Comparison of ENCODE assay signal across 18 cellular contexts in the genomic region with DNA sequence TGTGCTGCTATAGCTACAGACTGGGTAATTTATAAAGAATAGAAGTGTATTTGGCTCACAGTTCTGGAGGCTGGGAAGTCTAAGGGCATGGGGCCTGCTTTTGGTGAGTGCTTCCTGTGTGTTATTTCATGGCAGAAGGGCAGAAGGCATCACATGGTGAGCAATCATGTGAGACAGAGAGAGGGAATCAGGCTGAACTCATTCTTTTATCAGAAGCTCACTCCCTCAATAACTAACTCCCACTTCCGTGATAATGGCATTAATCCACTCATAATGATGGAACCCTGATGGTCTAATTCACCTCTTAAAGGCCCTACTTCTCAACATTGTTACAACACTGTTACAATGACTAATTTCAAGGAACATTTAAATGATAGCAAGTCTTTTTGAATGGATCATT.
DNase-seq lines count a peak whose midpoint lies in the region; FAIRE-seq and TF ChIP-seq lines count a peak whose summit lies in the region.
"Had no signal": no experiment of that assay in that cellular context is flagged by ENCODE, and none has a peak within 500 bp of the region (broad histone marks: within the 10 kb centered on the region; RNA-seq: fewer than 3 reads in every experiment).

No MANE protein-coding gene starts in this region.

- H3K27ac ChIP-seq in H1 (ENCODE audit: low read depth, low read length) (no peak overlapping the region), spleen (no peak overlapping the region)
- H3K27ac ChIP-seq: 22Rv1, A549, BLaER1 had no signal

- FAIRE-seq in H1 (lab: Jason Lieb, UNC) = no peak
- FAIRE-seq: A549, HepG2 had no signal

- H3K9ac ChIP-seq in H1 (replicated peaks in 1 of 4; ENCODE audit: extremely low read depth in 1 of 4, low read depth in 3 of 4, low read length in 3 of 4) = no peak overlapping the region
- H3K9ac ChIP-seq: BLaER1 had no signal

- H3K23ac ChIP-seq in H1 (ENCODE audit: insufficient read length) = no peak overlapping the region

- TF ChIP-seq CTCF in H1 (IDR thresholded peaks at IDR 0.05; ENCODE audit: control extremely low read depth in 1 of 3, insufficient read depth in 1 of 3, low read depth in 1 of 3, low read length in 3 of 3) = no peak
- no peak for TF ChIP-seq CTCF in spleen (IDR thresholded peaks at IDR 0.05 in 8 of 11, conservative IDR thresholded peaks at IDR 0.05 in 3 of 11)

- H3K79me2 ChIP-seq in H1 (ENCODE audit: control insufficient read depth in 1 of 2, insufficient read depth in 2 of 2, low read length in 2 of 2) = no peaks in the 10 kb centered on the region

- intact Hi-C loops in spleen (cut with DNase I; ENCODE audit: low total_unique reads) = no loop called here

- CTCF ChIA-PET in H1 (lab: Charles Lee; ENCODE audit: partially characterized antibody) = no interaction called here

- POLR2A ChIA-PET in H1 (lab: Charles Lee; ENCODE audit: partially characterized antibody) = no interaction called here

- H2AK5ac ChIP-seq in H1 (ENCODE audit: low read depth, low read length) = no peak overlapping the region

- no peaks in the 10 kb centered on the region for H3K27me3 ChIP-seq in H1 (replicated peaks in 1 of 4; ENCODE audit: control insufficient read depth in 3 of 4, extremely low read depth in 1 of 4, insufficient read depth in 3 of 4, low read length in 3 of 4)
- no peaks in the 10 kb centered on the region for H3K27me3 ChIP-seq in spleen (replicated peaks in 1 of 7)
- H3K27me3 ChIP-seq: BLaER1 had no signal

- H4K20me1 ChIP-seq in H1 (replicated peaks in 1 of 2; ENCODE audit: control insufficient read depth in 1 of 2, insufficient read depth in 2 of 2, low read length in 2 of 2) = no peaks in the 10 kb centered on the region
- H4K20me1 ChIP-seq: BLaER1 had no signal

- H2BK5ac ChIP-seq in H1 (ENCODE audit: low read depth, low read length) = no peak overlapping the region

- H3K4me2 ChIP-seq in H1 (ENCODE audit: insufficient read depth in 1 of 2, low read depth in 2 of 2, low read length in 2 of 2) = no peak overlapping the region
- H3K4me2 ChIP-seq: A549, BLaER1 had no signal

- H2BK12ac ChIP-seq in H1 (ENCODE audit: low read depth, low read length) = no peak overlapping the region

- H4K91ac ChIP-seq in H1 (replicated peaks; ENCODE audit: insufficient read length, low read length) = no peak overlapping the region

- no peak overlapping the region for H3K4me3 ChIP-seq in H1 (ENCODE audit: extremely low read depth in 1 of 4, insufficient read depth in 2 of 4, low read depth in 3 of 4, low read length in 4 of 4)
- H3K4me3 ChIP-seq in spleen = no peak overlapping the region
- H3K4me3 ChIP-seq: A549, BLaER1, HAP-1 had no signal

- H3K79me1 ChIP-seq in H1 (ENCODE audit: low read depth, low read length) = no peaks in the 10 kb centered on the region

- H2BK20ac ChIP-seq in H1 (ENCODE audit: low read length) = no peak overlapping the region

- no peak for TF ChIP-seq EP300 in H1 (IDR thresholded peaks at IDR 0.05; ENCODE audit: borderline replicate concordance in 1 of 2, low read depth in 2 of 2, low read length in 2 of 2)

- peak overlapping the region; percentile 2; the same call in 1 of the 2 replicates for H2AFZ ChIP-seq in H1 (ENCODE audit: low read length)

- 79% methylated on average over 1 of the region's 1 CpG; no CpG with 5 or more reads in 1 of the 2 experiments for WGBS in H1 (ENCODE audit: extremely low coverage in 1 of 2, insufficient coverage in 1 of 2, insufficient read length in 1 of 2, insufficient replicate concordance in 2 of 2, low coverage in 1 of 2, low lambda C conversion rate in 2 of 2, missing lambda C conversion rate in 1 of 2), 2 experiments
- WGBS in spleen, 5 donors = 59 to 83% (median 80%) methylated on average over 1 of the region's 1 CpG

- H4K5ac ChIP-seq in H1 (ENCODE audit: insufficient read length, low read depth, low read length) = no peak overlapping the region

- no peak for TF ChIP-seq RAD21 in H1 (IDR thresholded peaks at IDR 0.05 in 1 of 2, conservative IDR thresholded peaks at IDR 0.05 in 1 of 2; ENCODE audit: low read depth in 2 of 2, low read length in 2 of 2)

- no peak overlapping the region for H3K56ac ChIP-seq in H1 (replicated peaks; ENCODE audit: insufficient read length, low read depth, low read length)

- no peak overlapping the region for H3K14ac ChIP-seq in H1 (ENCODE audit: insufficient read length)

- H3K23me2 ChIP-seq in H1 (ENCODE audit: low read depth, low read length) = no peaks in the 10 kb centered on the region

- H3K9me3 ChIP-seq in H1 (ENCODE audit: insufficient read depth in 2 of 2, low read depth in 1 of 2, low read length in 1 of 2) = no peaks in the 10 kb centered on the region
- no peaks in the 10 kb centered on the region for H3K9me3 ChIP-seq in spleen
- H3K9me3 ChIP-seq: A549, BLaER1, HAP-1 had no signal

- H4K8ac ChIP-seq in H1 (ENCODE audit: extremely low read depth, insufficient read depth, low read length) = no peak overlapping the region

- H2BK15ac ChIP-seq in H1 (ENCODE audit: low read length) = no peak overlapping the region

- H3K4ac ChIP-seq in H1 (replicated peaks; ENCODE audit: insufficient read length, low read depth, low read length) = no peak overlapping the region

- no peak overlapping the region for H2BK120ac ChIP-seq in H1 (replicated peaks; ENCODE audit: low read depth, low read length)

- no peak overlapping the region for H3K18ac ChIP-seq in H1 (ENCODE audit: extremely low read depth, low read length)

- TF ChIP-seq POLR2A in H1 (IDR thresholded peaks at IDR 0.05; ENCODE audit: control extremely low read depth in 1 of 2, low read depth in 2 of 2, low read length in 2 of 2) (no peak), spleen (IDR thresholded peaks at IDR 0.05) (no peak)

- peak; percentile 4 for DNase-seq in NCI-H2171 treated with DMSO at 0.1 percent for 48 hours (lab: John Stamatoyannopoulos, UW)
- no peak for DNase-seq in NCI-H2171 (lab: John Stamatoyannopoulos, UW)
- DNase-seq in H1 (ENCODE audit: low read depth in 1 of 2, low spot score in 2 of 2) = no peak
- DNase-seq in kidney tubule cell (ENCODE audit: low spot score) = peak; percentile 7
- no peak for DNase-seq in stimulated activated CD4-positive, alpha-beta T cell treated with anti-CD3 and anti-CD28 coated beads, Interleukin-1b, Interleukin-23, amount 100 ng/mL, for 48 hours
- DNase-seq in SIG-M5 treated with dmso at 0.1 percent for 504 hours (lab: John Stamatoyannopoulos, UW; ENCODE audit: unreplicated experiment) = no peak
- DNase-seq in NCI-H1417 (lab: John Stamatoyannopoulos, UW) = no peak
- no peak for DNase-seq in spleen
- DNase-seq: AML-193; CD4-positive, alpha-beta memory T cell; DMS153; DMS79; GF-D8 had no signal

- H3K36me3 ChIP-seq in H1 (ENCODE audit: control insufficient read depth in 2 of 4, insufficient read depth in 4 of 4, low read length in 3 of 4) (no peaks in the 10 kb centered on the region), spleen (peaks cover 0 to 5% (median 0%) of the 10 kb centered on the region in 6 donors)
- H3K36me3 ChIP-seq: BLaER1, HAP-1 had no signal

- H3K4me1 ChIP-seq in H1 (replicated peaks in 1 of 4; ENCODE audit: control insufficient read depth in 3 of 4, insufficient read depth in 4 of 4, low read length in 3 of 4) = no peaks in the 10 kb centered on the region
- H3K4me1 ChIP-seq in spleen = no peaks in the 10 kb centered on the region
- H3K4me1 ChIP-seq: A549, BLaER1, HAP-1 had no signal

TF ChIP-seq in H1, 55 proteins besides CTCF, POLR2A, EP300 and RAD21:
- TF ChIP-seq YY1 (IDR thresholded peaks at IDR 0.05; ENCODE audit: low read depth, low read length) = no peak
- no peak for TF ChIP-seq RNF2 (IDR thresholded peaks at IDR 0.05; ENCODE audit: borderline replicate concordance, low read depth, low read length, missing control alignments, poor library complexity, severe bottlenecking)
- TF ChIP-seq PHF8 (conservative IDR thresholded peaks at IDR 0.05; ENCODE audit: low read depth, low read length) = no peak
- TF ChIP-seq HDAC2 (IDR thresholded peaks at IDR 0.05; ENCODE audit: borderline replicate concordance in 1 of 2, low read depth in 2 of 2, low read length in 2 of 2) = no peak
- no peak for TF ChIP-seq KDM5A (IDR thresholded peaks at IDR 0.05; ENCODE audit: low read length)
- TF ChIP-seq KDM4A (IDR thresholded peaks at IDR 0.05; ENCODE audit: low read depth, low read length, severe bottlenecking) = no peak
- no peak for TF ChIP-seq FOSL1 (IDR thresholded peaks at IDR 0.05; ENCODE audit: insufficient read depth, low read depth, low read length)
- no peak for TF ChIP-seq RXRA (IDR thresholded peaks at IDR 0.05; ENCODE audit: insufficient read depth, low read depth, low read length)
- no peak for TF ChIP-seq USF2 (IDR thresholded peaks at IDR 0.05; ENCODE audit: low read length)
- no peak for TF ChIP-seq SIX5 (IDR thresholded peaks at IDR 0.05; ENCODE audit: low read depth, low read length)

Comparison
In these comparisons a context has a peak if more than half of its experiments do, and no peak if none do; other contexts are left out.
1. DNase-seq: peak in NCI-H2171 treated with DMSO at 0.1 percent for 48 hours (single experiment) and kidney tubule cell (single experiment); none in NCI-H2171 (single experiment), H1 (0 of 2), stimulated activated CD4-positive, alpha-beta T cell treated with anti-CD3 and anti-CD28 coated beads, Interleukin-1b, Interleukin-23, amount 100 ng/mL, for 48 hours (single experiment), SIG-M5 treated with dmso at 0.1 percent for 504 hours (single experiment), NCI-H1417 (0 of 3) and spleen (single experiment).